25 cellular contexts compared by ENCODE assay signal in the genomic region with DNA sequence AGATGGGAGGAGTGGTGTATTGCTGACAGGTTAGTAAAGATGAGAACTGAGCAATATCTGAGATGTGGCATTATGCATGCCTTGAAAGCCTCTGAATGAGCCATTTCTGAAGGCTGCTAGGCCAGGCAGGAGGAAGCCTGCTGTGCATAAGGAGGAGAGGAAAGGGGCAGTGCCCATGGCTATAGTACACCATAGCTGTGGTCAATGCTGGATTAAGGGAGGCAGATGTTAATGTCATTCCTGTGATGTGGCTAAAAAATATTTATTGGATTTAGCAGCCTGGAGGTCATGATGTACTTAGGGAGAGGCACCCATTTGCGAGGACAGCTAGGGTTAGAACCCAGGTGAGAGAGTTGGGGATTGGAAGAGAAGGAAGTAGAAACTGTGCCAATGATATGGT.
"Had no signal": no experiment of that assay in that cellular context is flagged by ENCODE, and none has a peak within 500 bp of the region (broad histone marks: within the 10 kb centered on the region; RNA-seq: fewer than 3 reads in every experiment).

No MANE protein-coding gene starts in this region.

- DNase-seq: effector CD4-positive, alpha-beta T cell; endodermal cell; erythroblast; foreskin melanocyte; heart left ventricle; hippocampal formation; left colon; left ventricle myocardium superior; mesenchymal stem cell; midbrain; naive B cell; occipital lobe; pancreas; right cardiac atrium; stimulated activated CD4-positive, alpha-beta T cell treated with anti-CD3 and anti-CD28 coated beads, Interleukin-4, amount 100 ng/mL, for 1 hour; stimulated activated CD8-positive, alpha-beta memory T cell treated with anti-CD3 and anti-CD28 coated beads, Interleukin-4, amount 100 ng/mL, for 48 hours; stimulated activated naive CD8-positive, alpha-beta T cell treated with anti-CD3 and anti-CD28 coated beads, Interleukin-15, Interleukin-2, amounts not matched to agents 100 U/mL and 50 U/mL, for 24 hours; tibial artery had no signal

- H3K9me3 Mint-ChIP-seq: endodermal cell; naive B cell; nephron; stimulated activated effector memory CD8-positive, alpha-beta T cell treated with anti-CD3 and anti-CD28 coated beads, Interleukin-12 subunit alpha, Interleukin-12 subunit beta, amount 100 ng/mL, for 72 hours had no signal

- H3K4me1 Mint-ChIP-seq: naive B cell; nephron; stimulated activated effector memory CD8-positive, alpha-beta T cell treated with anti-CD3 and anti-CD28 coated beads, Interleukin-12 subunit alpha, Interleukin-12 subunit beta, amount 100 ng/mL, for 72 hours had no signal

- H3K4me3 ChIP-seq: coronary artery, heart left ventricle, lung, pancreas, smooth muscle cell, tibial artery had no signal

- H3K27ac ChIP-seq: coronary artery, heart left ventricle, pancreas, tibial artery had no signal

- H3K36me3 Mint-ChIP-seq: naive B cell; stimulated activated effector memory CD8-positive, alpha-beta T cell treated with anti-CD3 and anti-CD28 coated beads, Interleukin-12 subunit alpha, Interleukin-12 subunit beta, amount 100 ng/mL, for 72 hours had no signal

- H3K36me3 ChIP-seq: heart left ventricle, pancreas, tibial artery had no signal

- H3K4me3 Mint-ChIP-seq: endodermal cell; naive B cell; nephron; stimulated activated effector memory CD8-positive, alpha-beta T cell treated with anti-CD3 and anti-CD28 coated beads, Interleukin-12 subunit alpha, Interleukin-12 subunit beta, amount 100 ng/mL, for 72 hours had no signal

- H3K27ac Mint-ChIP-seq: endodermal cell; progenitor cell of endocrine pancreas; stimulated activated effector memory CD8-positive, alpha-beta T cell treated with anti-CD3 and anti-CD28 coated beads, Interleukin-12 subunit alpha, Interleukin-12 subunit beta, amount 100 ng/mL, for 72 hours had no signal

- FAIRE-seq: endothelial cell of umbilical vein, pancreas had no signal

- H3K27me3 ChIP-seq: pancreas, tibial artery had no signal

- H3K4me1 ChIP-seq: pancreas had no signal

- ATAC-seq: heart left ventricle; left colon; left ventricle myocardium superior; pancreas; right cardiac atrium; stimulated activated effector memory CD8-positive, alpha-beta T cell treated with anti-CD3 and anti-CD28 coated beads, Interleukin-12 subunit alpha, Interleukin-12 subunit beta, amount 100 ng/mL, for 72 hours; stimulated activated naive CD8-positive, alpha-beta T cell treated with anti-CD3 and anti-CD28 coated beads, Interleukin-15, Interleukin-2, amounts not matched to agents 100 U/mL and 50 U/mL, for 24 hours had no signal

- H3K9me3 ChIP-seq: heart left ventricle, pancreas, tibial artery had no signal
